1 cellular context compared by ENCODE assay signal in genomic region chr1:205733438-205734175, GRCh38.
TF ChIP-seq lines count a peak whose summit lies in the region.

No MANE protein-coding gene starts in this region.

TF ChIP-seq in A549, 52 proteins besides CTCF, POLR2A, EP300 and RAD21:
- TF ChIP-seq TP53 (CRISPR knock-in tag; IDR thresholded peaks at IDR 0.05) (no peak), CHD2 (IDR thresholded peaks at IDR 0.05; ENCODE audit: low read length, partially characterized antibody) (no peak), HOXB13 (CRISPR knock-in tag; IDR thresholded peaks at IDR 0.05; ENCODE audit: low read depth) (no peak), KDM5A (IDR thresholded peaks at IDR 0.05) (no peak), HOXB5 (CRISPR knock-in tag; IDR thresholded peaks at IDR 0.05) (no peak), ZSCAN20 (CRISPR knock-in tag; IDR thresholded peaks at IDR 0.05) (no peak), HOXA7 (CRISPR knock-in tag; IDR thresholded peaks at IDR 0.05) (no peak), JUN (IDR thresholded peaks at IDR 0.05) (no peak), MYC (IDR thresholded peaks at IDR 0.05; ENCODE audit: borderline replicate concordance, low read length) (no peak), HDAC2 (IDR thresholded peaks at IDR 0.05) (no peak), TFCP2L1 (CRISPR knock-in tag; IDR thresholded peaks at IDR 0.05) (no peak), HEYL (CRISPR knock-in tag; IDR thresholded peaks at IDR 0.05) (no peak), JUNB (IDR thresholded peaks at IDR 0.05) (no peak), GATA3 (IDR thresholded peaks at IDR 0.05; ENCODE audit: borderline replicate concordance) (no peak), NR3C1 (IDR thresholded peaks at IDR 0.05) (no peak), MAX (IDR thresholded peaks at IDR 0.05) (no peak)
- TF ChIP-seq, protein P1, sequence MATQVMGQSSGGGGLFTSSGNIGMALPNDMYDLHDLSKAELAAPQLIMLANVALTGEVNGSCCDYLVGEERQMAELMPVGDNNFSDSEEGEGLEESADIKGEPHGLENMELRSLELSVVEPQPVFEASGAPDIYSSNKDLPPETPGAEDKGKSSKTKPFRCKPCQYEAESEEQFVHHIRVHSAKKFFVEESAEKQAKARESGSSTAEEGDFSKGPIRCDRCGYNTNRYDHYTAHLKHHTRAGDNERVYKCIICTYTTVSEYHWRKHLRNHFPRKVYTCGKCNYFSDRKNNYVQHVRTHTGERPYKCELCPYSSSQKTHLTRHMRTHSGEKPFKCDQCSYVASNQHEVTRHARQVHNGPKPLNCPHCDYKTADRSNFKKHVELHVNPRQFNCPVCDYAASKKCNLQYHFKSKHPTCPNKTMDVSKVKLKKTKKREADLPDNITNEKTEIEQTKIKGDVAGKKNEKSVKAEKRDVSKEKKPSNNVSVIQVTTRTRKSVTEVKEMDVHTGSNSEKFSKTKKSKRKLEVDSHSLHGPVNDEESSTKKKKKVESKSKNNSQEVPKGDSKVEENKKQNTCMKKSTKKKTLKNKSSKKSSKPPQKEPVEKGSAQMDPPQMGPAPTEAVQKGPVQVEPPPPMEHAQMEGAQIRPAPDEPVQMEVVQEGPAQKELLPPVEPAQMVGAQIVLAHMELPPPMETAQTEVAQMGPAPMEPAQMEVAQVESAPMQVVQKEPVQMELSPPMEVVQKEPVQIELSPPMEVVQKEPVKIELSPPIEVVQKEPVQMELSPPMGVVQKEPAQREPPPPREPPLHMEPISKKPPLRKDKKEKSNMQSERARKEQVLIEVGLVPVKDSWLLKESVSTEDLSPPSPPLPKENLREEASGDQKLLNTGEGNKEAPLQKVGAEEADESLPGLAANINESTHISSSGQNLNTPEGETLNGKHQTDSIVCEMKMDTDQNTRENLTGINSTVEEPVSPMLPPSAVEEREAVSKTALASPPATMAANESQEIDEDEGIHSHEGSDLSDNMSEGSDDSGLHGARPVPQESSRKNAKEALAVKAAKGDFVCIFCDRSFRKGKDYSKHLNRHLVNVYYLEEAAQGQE (IDR thresholded peaks at IDR 0.05) = no peak
- TF ChIP-seq, protein P2, sequence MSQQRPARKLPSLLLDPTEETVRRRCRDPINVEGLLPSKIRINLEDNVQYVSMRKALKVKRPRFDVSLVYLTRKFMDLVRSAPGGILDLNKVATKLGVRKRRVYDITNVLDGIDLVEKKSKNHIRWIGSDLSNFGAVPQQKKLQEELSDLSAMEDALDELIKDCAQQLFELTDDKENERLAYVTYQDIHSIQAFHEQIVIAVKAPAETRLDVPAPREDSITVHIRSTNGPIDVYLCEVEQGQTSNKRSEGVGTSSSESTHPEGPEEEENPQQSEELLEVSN (IDR thresholded peaks at IDR 0.05; ENCODE audit: borderline replicate concordance, low read depth) = no peak
- TF ChIP-seq, protein P3, sequence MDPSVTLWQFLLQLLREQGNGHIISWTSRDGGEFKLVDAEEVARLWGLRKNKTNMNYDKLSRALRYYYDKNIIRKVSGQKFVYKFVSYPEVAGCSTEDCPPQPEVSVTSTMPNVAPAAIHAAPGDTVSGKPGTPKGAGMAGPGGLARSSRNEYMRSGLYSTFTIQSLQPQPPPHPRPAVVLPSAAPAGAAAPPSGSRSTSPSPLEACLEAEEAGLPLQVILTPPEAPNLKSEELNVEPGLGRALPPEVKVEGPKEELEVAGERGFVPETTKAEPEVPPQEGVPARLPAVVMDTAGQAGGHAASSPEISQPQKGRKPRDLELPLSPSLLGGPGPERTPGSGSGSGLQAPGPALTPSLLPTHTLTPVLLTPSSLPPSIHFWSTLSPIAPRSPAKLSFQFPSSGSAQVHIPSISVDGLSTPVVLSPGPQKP (IDR thresholded peaks at IDR 0.05; ENCODE audit: low read depth, low read length) = no peak
